In the genomic region with DNA sequence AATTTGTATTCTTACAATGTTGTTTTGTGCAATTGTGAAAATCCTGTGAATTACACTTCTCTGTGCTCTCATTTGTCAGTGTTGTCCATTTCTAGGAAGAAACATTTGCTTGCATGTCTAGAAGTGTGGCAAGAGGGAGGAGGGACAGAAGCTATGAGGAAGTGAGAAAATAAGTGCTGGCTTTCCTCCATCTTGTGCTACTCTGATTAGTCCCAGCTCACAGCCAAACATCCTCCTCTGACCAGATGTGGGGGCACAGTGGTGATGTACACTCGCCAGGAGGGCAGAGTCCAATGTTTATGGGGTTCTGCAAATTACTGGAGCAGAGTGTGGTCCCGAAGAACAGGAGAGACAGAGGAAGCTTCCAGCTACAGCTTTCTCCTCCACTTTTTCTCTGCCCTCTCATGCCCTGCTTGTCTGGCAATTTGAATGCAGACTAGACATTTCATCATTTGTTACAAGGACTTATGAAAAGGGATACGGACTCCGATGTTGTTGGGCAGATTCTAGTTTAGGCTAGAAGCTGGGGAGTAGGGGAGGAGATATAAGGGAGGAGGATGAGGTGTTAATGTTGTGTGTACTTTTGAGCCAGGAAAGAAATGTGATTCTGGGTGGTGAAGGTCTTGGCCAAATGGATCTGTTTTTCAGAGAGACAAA, we compare ENCODE assay signal across 10 cellular contexts.
A peak's percentile ranks its signal among the peaks of the same experiment; 100 is the strongest.
DNase-seq lines count a peak whose midpoint lies in the region; ATAC-seq and TF ChIP-seq lines count a peak whose summit lies in the region.
"Had no signal": no experiment of that assay in that cellular context is flagged by ENCODE, and none has a peak within 500 bp of the region (broad histone marks: within the 10 kb centered on the region; RNA-seq: fewer than 3 reads in every experiment).

No MANE protein-coding gene starts in this region.

- no peaks in the 10 kb centered on the region for H3K36me3 ChIP-seq in SU-DHL-6 (ENCODE audit: low read length)
- no peaks in the 10 kb centered on the region for H3K36me3 ChIP-seq in parathyroid adenoma (ENCODE audit: control insufficient read depth, insufficient read depth, low read length)
- no peaks in the 10 kb centered on the region for H3K36me3 ChIP-seq in mesendoderm (ENCODE audit: control insufficient read depth, insufficient read depth, low read length)

- no peaks in the 10 kb centered on the region for H3K9me2 ChIP-seq in SU-DHL-6 (replicated peaks; ENCODE audit: insufficient read depth, low read length)

- no peaks in the 10 kb centered on the region for H3K79me2 ChIP-seq in SU-DHL-6 (ENCODE audit: insufficient read depth, low read length)
- H3K79me2 ChIP-seq in parathyroid adenoma, result peaks cover 4% of the 10 kb centered on the region
- no peaks in the 10 kb centered on the region for H3K79me2 ChIP-seq in mesendoderm (ENCODE audit: control insufficient read depth, insufficient read depth, low read length)

- H3K4me3 Mint-ChIP-seq in T-helper 17 cell, result no peak overlapping the region

- no peak overlapping the region for H4K5ac ChIP-seq in mesendoderm (ENCODE audit: low read length)

- no peak overlapping the region for H3K4ac ChIP-seq in mesendoderm (ENCODE audit: low read depth, low read length)

- H2BK5ac ChIP-seq in mesendoderm (ENCODE audit: low read length), result no peak overlapping the region

- H3F3A ChIP-seq in SU-DHL-6 (ENCODE audit: insufficient read depth), result no peaks in the 10 kb centered on the region

- H3K9me3 ChIP-seq in SU-DHL-6 (ENCODE audit: insufficient read depth, low read length) (no peaks in the 10 kb centered on the region), parathyroid adenoma (ENCODE audit: control insufficient read depth, low read length) (no peaks in the 10 kb centered on the region), T-helper 17 cell (ENCODE audit: control insufficient read depth, low read length, poor library complexity, severe bottlenecking) (peaks cover 5% of the 10 kb centered on the region)

- peak overlapping the region; percentile 24 for H2AFZ ChIP-seq in SU-DHL-6 (ENCODE audit: low read depth, low read length, severe bottlenecking)
- H2AFZ ChIP-seq in parathyroid adenoma, result peak overlapping the region; percentile 53

- no peak overlapping the region for H3K18ac ChIP-seq in mesendoderm (ENCODE audit: low read length)

- ATAC-seq in GM18861 (IDR thresholded peaks at IDR 0.05; ENCODE audit: unreplicated experiment), result peak; percentile 63
- ATAC-seq in HG03060 (IDR thresholded peaks at IDR 0.05; ENCODE audit: low read depth, unreplicated experiment), result peak; percentile 75
- ATAC-seq in T-helper 17 cell, result no peak
- no peak for ATAC-seq in GM21390 (IDR thresholded peaks at IDR 0.05; ENCODE audit: unreplicated experiment)
- ATAC-seq in stimulated activated naive CD8-positive, alpha-beta T cell treated with anti-CD3 and anti-CD28 coated beads, Interleukin-15, Interleukin-2, amounts not matched to agents 100 U/mL and 50 U/mL, for 24 hours, result no peak

- peaks cover 2% of the 10 kb centered on the region for H3K4me1 Mint-ChIP-seq in T-helper 17 cell

- TF ChIP-seq CTCF in SU-DHL-6 (IDR thresholded peaks at IDR 0.05; ENCODE audit: insufficient read depth, low read length, poor library complexity, severe bottlenecking), result no peak
- TF ChIP-seq CTCF in parathyroid adenoma (IDR thresholded peaks at IDR 0.05), result no peak

- no peak for DNase-seq in mesendoderm
- no peak for DNase-seq in T-helper 17 cell
- DNase-seq in stimulated activated naive CD8-positive, alpha-beta T cell treated with anti-CD3 and anti-CD28 coated beads, Interleukin-15, Interleukin-2, amounts not matched to agents 100 U/mL and 50 U/mL, for 24 hours, result no peak
- DNase-seq: occipital lobe had no signal

- H3K23ac ChIP-seq in mesendoderm (ENCODE audit: low read length), result no peak overlapping the region

- no peaks in the 10 kb centered on the region for H4K20me1 ChIP-seq in SU-DHL-6 (ENCODE audit: low read depth, low read length)

- H3K56ac ChIP-seq in mesendoderm (ENCODE audit: low read length), result no peak overlapping the region

- H3K4me3 ChIP-seq in SU-DHL-6 (ENCODE audit: insufficient read depth, low read length, poor library complexity, severe bottlenecking), result no peak overlapping the region
- H3K4me3 ChIP-seq in parathyroid adenoma (ENCODE audit: low read depth, low read length), result no peak overlapping the region
- no peak overlapping the region for H3K4me3 ChIP-seq in mesendoderm (ENCODE audit: low read length)

- peaks cover 6% of the 10 kb centered on the region for H3K27me3 Mint-ChIP-seq in T-helper 17 cell

- H3K27ac ChIP-seq in SU-DHL-6 (ENCODE audit: low read depth, low read length), result no peak overlapping the region
- peak overlapping the region; percentile 30 for H3K27ac ChIP-seq in parathyroid adenoma
- no peak overlapping the region for H3K27ac ChIP-seq in mesendoderm (ENCODE audit: low read depth, low read length)
- H3K27ac ChIP-seq: epithelial cell of prostate had no signal

- H2BK15ac ChIP-seq in mesendoderm (replicated peaks; ENCODE audit: low read depth), result no peak overlapping the region

- H4K8ac ChIP-seq in mesendoderm (ENCODE audit: low read depth, low read length), result no peak overlapping the region

- H3K4me2 ChIP-seq in SU-DHL-6 (ENCODE audit: low read depth, low read length, poor library complexity, severe bottlenecking), result no peak overlapping the region
- H3K4me2 ChIP-seq in parathyroid adenoma (ENCODE audit: low read length), result no peak overlapping the region
- no peak overlapping the region for H3K4me2 ChIP-seq in mesendoderm (ENCODE audit: low read length)

- H2AK5ac ChIP-seq in mesendoderm (ENCODE audit: low read length), result no peak overlapping the region

- H3K27ac Mint-ChIP-seq in T-helper 17 cell, result no peak overlapping the region

- H2BK120ac ChIP-seq in mesendoderm (ENCODE audit: low read depth, low read length), result no peak overlapping the region

- peaks cover 2% of the 10 kb centered on the region for H3K36me3 Mint-ChIP-seq in T-helper 17 cell (ENCODE audit: low read depth)

- H3K79me1 ChIP-seq in mesendoderm (ENCODE audit: low read length), result no peaks in the 10 kb centered on the region

- H3K9ac ChIP-seq in SU-DHL-6 (ENCODE audit: low read length), result no peak overlapping the region
- H3K9ac ChIP-seq in parathyroid adenoma, result no peak overlapping the region
- no peak overlapping the region for H3K9ac ChIP-seq in mesendoderm (ENCODE audit: low read length)

- H3K27me3 ChIP-seq in SU-DHL-6 (ENCODE audit: low read length) (no peaks in the 10 kb centered on the region), parathyroid adenoma (ENCODE audit: control insufficient read depth, insufficient read depth, low read length) (no peaks in the 10 kb centered on the region), mesendoderm (ENCODE audit: insufficient read depth, low read length, poor library complexity) (no peaks in the 10 kb centered on the region)

- H3K4me1 ChIP-seq in parathyroid adenoma, result peaks cover 15% of the 10 kb centered on the region
- no peaks in the 10 kb centered on the region for H3K4me1 ChIP-seq in mesendoderm (ENCODE audit: control insufficient read depth, low read depth, low read length)

- WGBS in mesendoderm (ENCODE audit: extremely low coverage, insufficient coverage, low lambda C conversion rate), result 100% methylated on average over 1 of the region's 4 CpGs

Comparison
In these comparisons a context has a peak if more than half of its experiments do, and no peak if none do; other contexts are left out.
1. ATAC-seq: peak in GM18861 (single experiment) and HG03060 (single experiment); none in T-helper 17 cell (single experiment), GM21390 (single experiment) and stimulated activated naive CD8-positive, alpha-beta T cell treated with anti-CD3 and anti-CD28 coated beads, Interleukin-15, Interleukin-2, amounts not matched to agents 100 U/mL and 50 U/mL, for 24 hours (single experiment).